ENCODE assay signal across 23 cellular contexts in the genomic region with DNA sequence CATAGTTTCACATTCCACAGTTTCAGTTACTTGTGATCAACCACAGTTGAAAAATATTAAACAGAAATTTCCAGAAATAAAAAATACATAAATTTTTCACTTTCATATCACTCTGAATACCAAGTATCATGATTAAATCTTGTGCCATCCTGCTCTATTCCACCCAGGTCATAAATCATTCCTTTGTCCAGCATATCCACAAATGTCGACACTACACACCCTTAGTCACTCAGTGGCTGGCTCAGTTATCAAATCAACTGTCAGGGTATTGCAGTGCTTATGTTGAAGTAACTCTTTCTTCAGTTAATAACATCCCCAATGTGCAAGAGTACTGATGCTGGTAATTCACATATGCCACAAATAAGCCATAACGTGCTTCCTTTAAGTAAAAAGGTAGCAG.
DNase-seq lines count a peak whose midpoint lies in the region; ATAC-seq, FAIRE-seq and TF ChIP-seq lines count a peak whose summit lies in the region.
"Had no signal": no experiment of that assay in that cellular context is flagged by ENCODE, and none has a peak within 500 bp of the region (broad histone marks: within the 10 kb centered on the region; RNA-seq: fewer than 3 reads in every experiment).

No MANE protein-coding gene starts in this region.

- H2BK12ac ChIP-seq in H9 (ENCODE audit: insufficient read length, low read depth, low read length) = no peak overlapping the region

- H4K5ac ChIP-seq in H9 (ENCODE audit: insufficient read length, low read depth, low read length) = no peak overlapping the region

- no peak overlapping the region for H3K4me3 Mint-ChIP-seq in activated naive CD4-positive, alpha-beta T cell treated with anti-CD3 and anti-CD28 coated beads for 36 hours
- H3K4me3 Mint-ChIP-seq in Caco-2 (ENCODE audit: unreplicated experiment) (no peak overlapping the region), H9 (no peak overlapping the region)
- no peak overlapping the region for H3K4me3 Mint-ChIP-seq in CD8-positive, alpha-beta T cell
- H3K4me3 Mint-ChIP-seq: activated naive CD8-positive, alpha-beta T cell; B cell; naive thymus-derived CD4-positive, alpha-beta T cell; stimulated activated naive CD8-positive, alpha-beta T cell treated with anti-CD3 and anti-CD28 coated beads, Interleukin-15, amount 100 ng/mL, for 72 hours had no signal

- H3T11ph ChIP-seq in H9 (ENCODE audit: low read length) = no peak overlapping the region

- H3K9me3 Mint-ChIP-seq in activated naive CD4-positive, alpha-beta T cell treated with anti-CD3 and anti-CD28 coated beads for 36 hours = no peaks in the 10 kb centered on the region
- H3K9me3 Mint-ChIP-seq in Caco-2 (ENCODE audit: unreplicated experiment) (no peaks in the 10 kb centered on the region), H9 (no peaks in the 10 kb centered on the region)
- H3K9me3 Mint-ChIP-seq in CD8-positive, alpha-beta T cell = no peaks in the 10 kb centered on the region
- H3K9me3 Mint-ChIP-seq: naive thymus-derived CD4-positive, alpha-beta T cell; stimulated activated naive CD8-positive, alpha-beta T cell treated with anti-CD3 and anti-CD28 coated beads, Interleukin-15, amount 100 ng/mL, for 72 hours had no signal

- H2BK15ac ChIP-seq in H9 (ENCODE audit: low read depth, low read length) = no peak overlapping the region

- no peak for TF ChIP-seq POLR2A in GM12891 (IDR thresholded peaks at IDR 0.05; ENCODE audit: low read depth, low read length)

- H2AFZ ChIP-seq in mammary epithelial cell (ENCODE audit: low read depth, low read length) (no peak overlapping the region), H9 (ENCODE audit: low read length) (no peak overlapping the region)

- H2BK20ac ChIP-seq in H9 (ENCODE audit: low read depth, low read length, poor library complexity, severe bottlenecking) = no peak overlapping the region

- WGBS in mammary epithelial cell (ENCODE audit: low coverage, missing lambda C conversion rate) = 67% methylated on average over 2 of the region's 2 CpGs
- whole genome bisulfite sequencing in H9 (ENCODE audit: extremely low coverage, insufficient read length, low lambda C conversion rate) = no CpG with 5 or more reads among the region's 2 CpGs

- BruUV-seq in mammary epithelial cell (replicated peaks; lab: Mats Ljungman, UMichigan) (no TSS peak), Caco-2 (replicated peaks; lab: Mats Ljungman, UMichigan) (no TSS peak)

- no peaks in the 10 kb centered on the region for H4K20me1 ChIP-seq in mammary epithelial cell (ENCODE audit: insufficient read depth, low read length)
- H4K20me1 ChIP-seq in H9 (ENCODE audit: control insufficient read depth, insufficient read depth, insufficient read length) = no peaks in the 10 kb centered on the region

- H3K4me2 ChIP-seq in mammary epithelial cell (ENCODE audit: insufficient read depth, low read depth, low read length) (no peak overlapping the region), H9 (ENCODE audit: insufficient read depth, insufficient read length, low read length) (no peak overlapping the region)

- H3K4me3 ChIP-seq in mammary epithelial cell (replicated peaks in 1 of 3; ENCODE audit: insufficient read depth in 1 of 3, low read depth in 2 of 3, low read length in 3 of 3) (no peak overlapping the region), Caco-2 (ENCODE audit: low read depth, low read length) (no peak overlapping the region)
- H3K4me3 ChIP-seq in CD8-positive, alpha-beta T cell (ENCODE audit: low read depth, low read length) = no peak overlapping the region
- H3K4me3 ChIP-seq: HAP-1, prostate gland had no signal

- no peaks in the 10 kb centered on the region for H3K36me3 Mint-ChIP-seq in activated naive CD4-positive, alpha-beta T cell treated with anti-CD3 and anti-CD28 coated beads for 36 hours (ENCODE audit: low read depth)
- H3K36me3 Mint-ChIP-seq in Caco-2 (ENCODE audit: insufficient read depth, unreplicated experiment) (peaks cover 1% of the 10 kb centered on the region), H9 (ENCODE audit: insufficient read depth in 1 of 3, low read depth in 3 of 3) (no peaks in the 10 kb centered on the region)
- peaks cover 2% of the 10 kb centered on the region for H3K36me3 Mint-ChIP-seq in CD8-positive, alpha-beta T cell
- H3K36me3 Mint-ChIP-seq: activated naive CD8-positive, alpha-beta T cell had no signal

- no peak overlapping the region for H3K4ac ChIP-seq in H9 (ENCODE audit: low read depth, low read length)

- dilution Hi-C loops in mammary epithelial cell (cut with HindIII; ENCODE audit: low sequenced_read_pairs) = no loop called here

- no peak overlapping the region for H3K56ac ChIP-seq in H9 (ENCODE audit: insufficient read length, low read depth, low read length)

- H3K27ac Mint-ChIP-seq in activated naive CD4-positive, alpha-beta T cell treated with anti-CD3 and anti-CD28 coated beads for 36 hours = no peak overlapping the region
- H3K27ac Mint-ChIP-seq in Caco-2 (ENCODE audit: unreplicated experiment) = no peak overlapping the region
- no peak overlapping the region for H3K27ac Mint-ChIP-seq in H9
- no peak overlapping the region for H3K27ac Mint-ChIP-seq in CD8-positive, alpha-beta T cell
- H3K27ac Mint-ChIP-seq: activated naive CD8-positive, alpha-beta T cell; B cell; naive thymus-derived CD4-positive, alpha-beta T cell; stimulated activated naive CD8-positive, alpha-beta T cell treated with anti-CD3 and anti-CD28 coated beads, Interleukin-15, amount 100 ng/mL, for 72 hours had no signal

- H2BK120ac ChIP-seq in H9 (ENCODE audit: low read depth, low read length, poor library complexity, severe bottlenecking) = no peak overlapping the region

- in situ Hi-C loops in mammary epithelial cell (cut with MboI; ENCODE audit: low sequenced_read_pairs in 2 of 2) = loop anchor here in 1 of 2 donors (10.0 kb wide), 1 partner anchor 79 kb away; no protein-coding TSS in a partner anchor

- peak; percentile 26 for FAIRE-seq in GM12891 (lab: Jason Lieb, UNC)
- FAIRE-seq: urothelium cell line had no signal

- no peaks in the 10 kb centered on the region for H3K27me3 ChIP-seq in mammary epithelial cell (ENCODE audit: insufficient read depth, low read length)
- no peaks in the 10 kb centered on the region for H3K27me3 ChIP-seq in Caco-2 (replicated peaks; ENCODE audit: control insufficient read depth, insufficient read depth, low read length)
- H3K27me3 ChIP-seq in H9 (ENCODE audit: insufficient read depth, low read length) = no peaks in the 10 kb centered on the region
- no peaks in the 10 kb centered on the region for H3K27me3 ChIP-seq in CD8-positive, alpha-beta T cell (ENCODE audit: insufficient read depth, low read length)

- no peak overlapping the region for H4K8ac ChIP-seq in H9 (replicated peaks; ENCODE audit: insufficient read length, low read depth, low read length)

- no peaks in the 10 kb centered on the region for H3K27me3 Mint-ChIP-seq in activated naive CD4-positive, alpha-beta T cell treated with anti-CD3 and anti-CD28 coated beads for 36 hours (ENCODE audit: low read depth)
- no peaks in the 10 kb centered on the region for H3K27me3 Mint-ChIP-seq in Caco-2 (ENCODE audit: insufficient read depth, unreplicated experiment)
- no peaks in the 10 kb centered on the region for H3K27me3 Mint-ChIP-seq in H9 (ENCODE audit: low read depth)
- no peaks in the 10 kb centered on the region for H3K27me3 Mint-ChIP-seq in CD8-positive, alpha-beta T cell (ENCODE audit: low read depth)
- H3K27me3 Mint-ChIP-seq: activated naive CD8-positive, alpha-beta T cell; B cell; naive thymus-derived CD4-positive, alpha-beta T cell; stimulated activated naive CD8-positive, alpha-beta T cell treated with anti-CD3 and anti-CD28 coated beads, Interleukin-15, amount 100 ng/mL, for 72 hours had no signal

- H3K23ac ChIP-seq in H9 (ENCODE audit: insufficient read length, low read depth, low read length) = no peak overlapping the region

- H3K4me1 ChIP-seq in mammary epithelial cell (ENCODE audit: insufficient read depth, low read length) (no peaks in the 10 kb centered on the region), Caco-2 (no peaks in the 10 kb centered on the region), H9 (ENCODE audit: insufficient read depth, low read length) (no peaks in the 10 kb centered on the region)
- no peaks in the 10 kb centered on the region for H3K4me1 ChIP-seq in CD8-positive, alpha-beta T cell (ENCODE audit: insufficient read depth, low read length)
- H3K4me1 ChIP-seq: HAP-1, prostate gland had no signal

- no peak overlapping the region for H3K9ac ChIP-seq in mammary epithelial cell (ENCODE audit: insufficient read depth, low read length)
- H3K9ac ChIP-seq in H9 (ENCODE audit: extremely low read depth, insufficient read length, low read length) = no peak overlapping the region

- H2BK5ac ChIP-seq in H9 (ENCODE audit: insufficient read length, low read length) = no peak overlapping the region

- H3K36me3 ChIP-seq in mammary epithelial cell (ENCODE audit: insufficient read depth, low read length) = no peaks in the 10 kb centered on the region
- H3K36me3 ChIP-seq in Caco-2 (ENCODE audit: control insufficient read depth, insufficient read depth, low read length) = no peaks in the 10 kb centered on the region
- H3K36me3 ChIP-seq in CD8-positive, alpha-beta T cell (ENCODE audit: insufficient read depth, low read length) = no peaks in the 10 kb centered on the region
- H3K36me3 ChIP-seq: HAP-1, prostate gland had no signal

- peaks cover 13% of the 10 kb centered on the region for H3K4me1 Mint-ChIP-seq in activated naive CD4-positive, alpha-beta T cell treated with anti-CD3 and anti-CD28 coated beads for 36 hours (ENCODE audit: low read depth)
- H3K4me1 Mint-ChIP-seq in Caco-2 (ENCODE audit: low read depth, unreplicated experiment) (no peaks in the 10 kb centered on the region), H9 (no peaks in the 10 kb centered on the region)
- H3K4me1 Mint-ChIP-seq in CD8-positive, alpha-beta T cell (ENCODE audit: low read depth) = peaks cover 6% of the 10 kb centered on the region
- H3K4me1 Mint-ChIP-seq: B cell; stimulated activated naive CD8-positive, alpha-beta T cell treated with anti-CD3 and anti-CD28 coated beads, Interleukin-15, amount 100 ng/mL, for 72 hours had no signal

- H3K9me3 ChIP-seq in mammary epithelial cell (replicated peaks; ENCODE audit: insufficient read depth, low read length) (no peaks in the 10 kb centered on the region), Caco-2 (no peaks in the 10 kb centered on the region), H9 (ENCODE audit: control insufficient read depth, low read depth, low read length) (no peaks in the 10 kb centered on the region)
- H3K9me3 ChIP-seq in CD8-positive, alpha-beta T cell (ENCODE audit: low read length) = no peaks in the 10 kb centered on the region
- H3K9me3 ChIP-seq: HAP-1, prostate gland had no signal

- no peak for ATAC-seq in CD8-positive, alpha-beta T cell
- ATAC-seq: left lobe of liver; naive thymus-derived CD4-positive, alpha-beta T cell; stimulated activated naive CD8-positive, alpha-beta T cell treated with anti-CD3 and anti-CD28 coated beads, Interleukin-15, amount 100 ng/mL, for 72 hours had no signal

- no peak overlapping the region for H2AK5ac ChIP-seq in H9 (ENCODE audit: insufficient read length, low read length)

- H3K79me2 ChIP-seq in mammary epithelial cell (ENCODE audit: insufficient read depth, low read length) (no peaks in the 10 kb centered on the region), H9 (ENCODE audit: insufficient read depth, low read length) (no peaks in the 10 kb centered on the region)

- DNase-seq in GM12891 (ENCODE audit: insufficient read length, low spot score) = no peak
- DNase-seq in NOMO-1 (lab: John Stamatoyannopoulos, UW; ENCODE audit: unreplicated experiment in 2 of 2) = peak; percentile 22 to 41
- DNase-seq in mammary epithelial cell = peak; percentile 60
- DNase-seq in lung microvascular endothelial cell (ENCODE audit: low read depth in 2 of 2) = peak; percentile 3 to 19
- DNase-seq in activated naive CD4-positive, alpha-beta T cell treated with anti-CD3 and anti-CD28 coated beads for 36 hours = no peak
- DNase-seq in Caco-2 = no peak
- no peak for DNase-seq in H9
- no peak for DNase-seq in CD8-positive, alpha-beta T cell
- DNase-seq: activated CD4-positive, alpha-beta T cell treated with anti-CD3 and anti-CD28 coated beads, Interleukin-2, amount 50 U/mL, for 1 hour; activated T-cell treated with anti-CD3 and anti-CD28 coated beads, Interleukin-2, amount 50 U/mL, for 1 hour; central memory CD4-positive, alpha-beta T cell; Karpas-422; naive thymus-derived CD4-positive, alpha-beta T cell; NCI-H1930; SHP77 treated with DMSO at 0.1 percent for 48 hours; stimulated activated naive CD8-positive, alpha-beta T cell treated with anti-CD3 and anti-CD28 coated beads, Interleukin-15, amount 100 ng/mL, for 72 hours had no signal

- CTCF ChIA-PET in mammary epithelial cell (lab: Charles Lee; ENCODE audit: low non-redundant PET) = no interaction called here
- CTCF ChIA-PET in activated naive CD4-positive, alpha-beta T cell treated with anti-CD3 and anti-CD28 coated beads for 36 hours (lab: Charles Lee) = no interaction called here
- CTCF ChIA-PET in Caco-2 (lab: Charles Lee) = no interaction called here
- CTCF ChIA-PET in CD8-positive, alpha-beta T cell (lab: Charles Lee) = no interaction called here

- POLR2A ChIA-PET in Caco-2 (lab: Charles Lee) = no interaction called here
- POLR2A ChIA-PET in CD8-positive, alpha-beta T cell (lab: Charles Lee) = no interaction called here

- intact Hi-C loops in mammary epithelial cell (cut with micrococcal nuclease) (no loop called here), Caco-2 (cut with micrococcal nuclease; ENCODE audit: unreplicated experiment) (no loop called here)
- intact Hi-C loops in activated naive CD4-positive, alpha-beta T cell treated with anti-CD3 and anti-CD28 coated beads for 36 hours (cut with micrococcal nuclease) = loop anchor here (10.0 kb wide), 3 partner anchors 479 to 1419 kb away; a partner anchor contains a TSS
- intact Hi-C loops in CD8-positive, alpha-beta T cell (cut with DNase I, micrococcal nuclease) = loop anchor here in 1 of 2 experiments (10.0 kb wide), 1 partner anchor 259 kb away; no protein-coding TSS in a partner anchor

- no peaks in the 10 kb centered on the region for H3K79me1 ChIP-seq in H9 (ENCODE audit: insufficient read depth, low read depth, low read length, poor library complexity, severe bottlenecking)

- H3K27ac ChIP-seq in mammary epithelial cell (ENCODE audit: insufficient read depth, low read depth, low read length) (no peak overlapping the region), H9 (ENCODE audit: insufficient read length, low read depth, low read length) (no peak overlapping the region)
- no peak overlapping the region for H3K27ac ChIP-seq in CD8-positive, alpha-beta T cell (ENCODE audit: low read depth, low read length)
- H3K27ac ChIP-seq: HL-60, prostate gland had no signal

- no peak overlapping the region for H3K14ac ChIP-seq in H9 (ENCODE audit: insufficient read depth, low read length)

- H3K23me2 ChIP-seq in H9 (ENCODE audit: insufficient read length, low read depth, low read length, poor library complexity, severe bottlenecking) = no peaks in the 10 kb centered on the region

- TF ChIP-seq CTCF in mammary epithelial cell (conservative IDR thresholded peaks at IDR 0.05 in 1 of 2, IDR thresholded peaks at IDR 0.05 in 1 of 2; ENCODE audit: extremely low read depth in 1 of 2, insufficient read depth in 1 of 2, low read depth in 1 of 2, low read length in 2 of 2) = no peak
- no peak for TF ChIP-seq CTCF in Caco-2 (IDR thresholded peaks at IDR 0.05; ENCODE audit: insufficient read depth in 1 of 2, low read depth in 1 of 2, low read length in 1 of 2, severe bottlenecking in 1 of 2, unreplicated experiment in 1 of 2)
- TF ChIP-seq CTCF in H9 (conservative IDR thresholded peaks at IDR 0.05) = no peak
- TF ChIP-seq CTCF in CD8-positive, alpha-beta T cell (IDR thresholded peaks at IDR 0.05) = no peak

- H4K91ac ChIP-seq in H9 (ENCODE audit: insufficient read length, low read depth, low read length) = no peak overlapping the region

- no peak overlapping the region for H3K18ac ChIP-seq in H9 (ENCODE audit: insufficient read length, low read depth, low read length)

Comparison
In these comparisons a context has a peak if more than half of its experiments do, and no peak if none do; other contexts are left out.
1. DNase-seq: peak in NOMO-1 (2 of 2), mammary epithelial cell (single experiment) and lung microvascular endothelial cell (2 of 2); none in GM12891 (single experiment), activated naive CD4-positive, alpha-beta T cell treated with anti-CD3 and anti-CD28 coated beads for 36 hours (single experiment), Caco-2 (0 of 2), H9 (single experiment) and CD8-positive, alpha-beta T cell (0 of 7).